1 cellular context compared by ENCODE assay signal in genomic region chr1:154423303-154423987, GRCh38.
TF ChIP-seq lines count a peak whose summit lies in the region.

No MANE protein-coding gene starts in this region.

TF ChIP-seq in GM23338, 12 proteins besides CTCF, POLR2A, EP300 and RAD21 (continued from another document):
- TF ChIP-seq REST (IDR thresholded peaks at IDR 0.05; ENCODE audit: unreplicated experiment) (no peak), CREB1 (CRISPR knock-in tag; IDR thresholded peaks at IDR 0.05; ENCODE audit: low read depth) (no peak), NANOG (IDR thresholded peaks at IDR 0.05; ENCODE audit: borderline replicate concordance) (no peak)
